8 cellular contexts compared by ENCODE assay signal in the genomic region with DNA sequence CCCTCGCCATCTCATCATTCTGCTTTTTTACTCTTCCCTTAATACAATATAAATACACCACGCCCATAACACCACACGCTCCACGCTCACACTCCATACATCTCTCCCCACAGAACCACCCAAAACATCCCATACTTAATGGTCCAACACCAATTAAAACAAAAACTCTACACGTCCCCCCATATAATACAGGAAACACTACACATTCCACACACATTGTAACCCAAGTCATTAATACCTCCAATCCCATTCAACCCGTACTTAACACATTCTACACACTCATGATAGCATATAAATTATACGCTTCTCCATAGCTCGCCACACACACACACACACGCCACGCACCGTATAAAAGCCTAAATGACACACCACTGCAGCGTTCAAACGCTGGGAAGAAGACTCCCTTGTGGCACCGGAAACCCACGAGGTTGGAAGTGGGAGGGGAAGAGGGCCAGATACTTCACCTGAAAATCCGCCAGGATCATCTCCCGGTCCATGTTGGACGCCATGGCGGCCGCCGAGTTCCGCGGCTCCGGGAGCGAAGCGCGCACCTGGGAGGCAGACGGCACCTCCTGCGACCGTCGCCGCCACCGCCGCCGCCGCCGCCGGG. TPM values are rescaled to one million over a fixed set of nuclear protein-coding genes. Genes with fewer than 3 reads are reported as not detected.
A peak's percentile ranks its signal among the peaks of the same experiment; 100 is the strongest.
DNase-seq lines count a peak whose midpoint lies in the region; ATAC-seq and TF ChIP-seq lines count a peak whose summit lies in the region.

No MANE protein-coding gene starts in this region.

- no peaks in the 10 kb centered on the region for H3K27me3 Mint-ChIP-seq in T-helper 1 cell treated with Interleukin-12 subunit alpha and Interleukin-12 subunit beta and Interleukin-4 antibody, amounts not matched to agents 30 μg/mL and 1 μg/mL, for 36 hours (ENCODE audit: low read depth)
- H3K27me3 Mint-ChIP-seq in naive thymus-derived CD8-positive, alpha-beta T cell = peaks cover 0 to 2% (median 0%) of the 10 kb centered on the region in 5 donors

- POLR2A ChIA-PET in naive thymus-derived CD8-positive, alpha-beta T cell (lab: Charles Lee) = interaction anchor here (0.6 to 3.1 kb wide), 2 partner anchors 10 to 29 kb away, joined by 3 to 49 read pairs; a partner anchor contains a TSS

- no peak for TF ChIP-seq CTCF in epithelial cell of esophagus (IDR thresholded peaks at IDR 0.05; ENCODE audit: insufficient read depth, low read depth, low read length, missing control alignments)

- peak overlapping the region; percentile 90 for H3K4me3 Mint-ChIP-seq in T-helper 1 cell treated with Interleukin-12 subunit alpha and Interleukin-12 subunit beta and Interleukin-4 antibody, amounts not matched to agents 30 μg/mL and 1 μg/mL, for 36 hours
- H3K4me3 Mint-ChIP-seq in naive thymus-derived CD8-positive, alpha-beta T cell = peak overlapping the region; percentile 72 to 95 (median 88)

- no peaks in the 10 kb centered on the region for H3K9me3 Mint-ChIP-seq in T-helper 1 cell treated with Interleukin-12 subunit alpha and Interleukin-12 subunit beta and Interleukin-4 antibody, amounts not matched to agents 30 μg/mL and 1 μg/mL, for 36 hours
- H3K9me3 Mint-ChIP-seq in naive thymus-derived CD8-positive, alpha-beta T cell = no peaks in the 10 kb centered on the region

- H3K4me3 ChIP-seq in epithelial cell of esophagus (ENCODE audit: low read length) = peak overlapping the region; percentile 63

- peaks cover 5% of the 10 kb centered on the region for H3K36me3 Mint-ChIP-seq in T-helper 1 cell treated with Interleukin-12 subunit alpha and Interleukin-12 subunit beta and Interleukin-4 antibody, amounts not matched to agents 30 μg/mL and 1 μg/mL, for 36 hours (ENCODE audit: low read depth)
- peaks cover 0 to 2% (median 0%) of the 10 kb centered on the region in 3 donors for H3K36me3 Mint-ChIP-seq in naive thymus-derived CD8-positive, alpha-beta T cell

- ATAC-seq in HG03457 (IDR thresholded peaks at IDR 0.05; ENCODE audit: unreplicated experiment) = peak; percentile 5
- ATAC-seq in naive thymus-derived CD8-positive, alpha-beta T cell = peak; percentile 18 to 35
- ATAC-seq in GM18868 (IDR thresholded peaks at IDR 0.05; ENCODE audit: unreplicated experiment) = no peak

- peaks cover 18% of the 10 kb centered on the region for H3K4me1 Mint-ChIP-seq in T-helper 1 cell treated with Interleukin-12 subunit alpha and Interleukin-12 subunit beta and Interleukin-4 antibody, amounts not matched to agents 30 μg/mL and 1 μg/mL, for 36 hours (ENCODE audit: low read depth)
- peaks cover 10 to 38% (median 29%) of the 10 kb centered on the region in 4 donors for H3K4me1 Mint-ChIP-seq in naive thymus-derived CD8-positive, alpha-beta T cell

- DNase-seq in stimulated activated CD4-positive, alpha-beta T cell treated with anti-CD3 and anti-CD28 coated beads, Interleukin-4, amount 100 ng/mL, for 24 hours = peak; percentile 39
- DNase-seq in stimulated activated CD4-positive, alpha-beta T cell treated with anti-CD3 and anti-CD28 coated beads, Interleukin-2, amount 100 ng/mL, for 48 hours = no peak
- DNase-seq in epithelial cell of esophagus (ENCODE audit: low read depth) = peak; percentile 65
- peak in 3 of 10 donors; percentile 30 to 62 (median 37) for DNase-seq in naive thymus-derived CD8-positive, alpha-beta T cell
- DNase-seq in T-helper 9 cell = no peak

- H3K27ac Mint-ChIP-seq in T-helper 1 cell treated with Interleukin-12 subunit alpha and Interleukin-12 subunit beta and Interleukin-4 antibody, amounts not matched to agents 30 μg/mL and 1 μg/mL, for 36 hours = peak overlapping the region; percentile 75
- H3K27ac Mint-ChIP-seq in naive thymus-derived CD8-positive, alpha-beta T cell = peak overlapping the region; percentile 74 to 97 (median 92)

RNA-seq across cellular contexts. Expression of a gene that starts 0.7 kb away (rescaled TPM):
- 10 to 100 TPM; 46.2 to 48.2 TPM for total RNA-seq in naive thymus-derived CD8-positive, alpha-beta T cell
- 10 to 100 TPM; 46.8 to 64.5 (median 59.5) TPM for polyA plus RNA-seq in naive thymus-derived CD8-positive, alpha-beta T cell

RNA-seq across cellular contexts. Expression of a gene that starts 10.6 kb away (rescaled TPM):
- total RNA-seq in naive thymus-derived CD8-positive, alpha-beta T cell = 1 to 10 TPM; 4.0 to 4.7 TPM
- polyA plus RNA-seq in naive thymus-derived CD8-positive, alpha-beta T cell = 1 to 10 TPM; 3.9 to 6.6 (median 6.0) TPM

Comparison
In these comparisons a context has a peak if more than half of its experiments do, and no peak if none do; other contexts are left out.
1. DNase-seq: peak in stimulated activated CD4-positive, alpha-beta T cell treated with anti-CD3 and anti-CD28 coated beads, Interleukin-4, amount 100 ng/mL, for 24 hours (single experiment) and epithelial cell of esophagus (single experiment); none in stimulated activated CD4-positive, alpha-beta T cell treated with anti-CD3 and anti-CD28 coated beads, Interleukin-2, amount 100 ng/mL, for 48 hours (0 of 2) and T-helper 9 cell (single experiment).